Comparison of ENCODE assay signal across 9 cellular contexts in genomic region chr17:77365584-77366186, GRCh38.
DNase-seq lines count a peak whose midpoint lies in the region; ATAC-seq lines count a peak whose summit lies in the region.
"Had no signal": no experiment of that assay in that cellular context is flagged by ENCODE, and none has a peak within 500 bp of the region (broad histone marks: within the 10 kb centered on the region; RNA-seq: fewer than 3 reads in every experiment).

No MANE protein-coding gene starts in this region.

- H3K4me3 ChIP-seq in muscle layer of duodenum (ENCODE audit: low read depth in 1 of 2, low read length in 2 of 2), result no peak overlapping the region

- H3K4me1 ChIP-seq in muscle layer of duodenum (ENCODE audit: control insufficient read depth in 1 of 2, insufficient read depth in 2 of 2, low read length in 2 of 2), result peaks cover 18 to 38% of the 10 kb centered on the region in 2 donors

- no peaks in the 10 kb centered on the region for H3K27me3 ChIP-seq in muscle layer of duodenum (ENCODE audit: low read depth, low read length)
- H3K27me3 ChIP-seq: neutrophil had no signal

- DNase-seq in NCI-H1417 (lab: John Stamatoyannopoulos, UW) (peak; percentile 63 to 88 (median 70)), NCI-H1417 treated with DMSO at 0.1 percent for 48 hours (lab: John Stamatoyannopoulos, UW) (no peak), NCI-H510A treated with DMSO at 0.1 percent for 48 hours (lab: John Stamatoyannopoulos, UW) (peak; percentile 38), dedifferentiated amniotic fluid mesenchymal stem cell (ENCODE audit: extremely low spot score) (peak; percentile 55), NCI-H1048 (lab: John Stamatoyannopoulos, UW) (no peak), RPMI8226 (no peak)

- H3K27ac ChIP-seq in muscle layer of duodenum (ENCODE audit: low read length), result peak overlapping the region; percentile 67
- H3K27ac ChIP-seq: neutrophil had no signal

- ATAC-seq in GM21526 (IDR thresholded peaks at IDR 0.05; ENCODE audit: low FRiP score, unreplicated experiment), result no peak

- H3K36me3 ChIP-seq in muscle layer of duodenum (ENCODE audit: control insufficient read depth in 1 of 2, insufficient read depth in 2 of 2, low read length in 2 of 2), result no peaks in the 10 kb centered on the region
- H3K36me3 ChIP-seq: neutrophil had no signal

- no peaks in the 10 kb centered on the region for H3K9me3 ChIP-seq in muscle layer of duodenum (ENCODE audit: control insufficient read depth in 1 of 2, low read length in 2 of 2)
- H3K9me3 ChIP-seq: neutrophil had no signal

Comparison
In these comparisons a context has a peak if more than half of its experiments do, and no peak if none do; other contexts are left out.
1. DNase-seq: peak in NCI-H1417 (3 of 3), NCI-H510A treated with DMSO at 0.1 percent for 48 hours (single experiment) and dedifferentiated amniotic fluid mesenchymal stem cell (single experiment); none in NCI-H1417 treated with DMSO at 0.1 percent for 48 hours (single experiment), NCI-H1048 (single experiment) and RPMI8226 (single experiment).